Comparison of ENCODE assay signal across 27 cellular contexts in genomic region chr11:79291948-79292347, GRCh38.
"Had no signal": no experiment of that assay in that cellular context is flagged by ENCODE, and none has a peak within 500 bp of the region (broad histone marks: within the 10 kb centered on the region; RNA-seq: fewer than 3 reads in every experiment).

No MANE protein-coding gene starts in this region.

- H3K4me1 Mint-ChIP-seq: activated CD4-positive, alpha-beta T cell treated with anti-CD3 and anti-CD28 coated beads, Interleukin-2, amount 10 ng/mL, durations not matched to agents 24 days and 14 days; activated naive CD4-positive, alpha-beta T cell treated with anti-CD3 and anti-CD28 coated beads, Interleukin-2, amount 10 ng/mL, durations not matched to agents 7 days and 5 days; activated naive CD8-positive, alpha-beta T cell treated with anti-CD3 and anti-CD28 coated beads, Interleukin-2, amount 10 ng/mL, durations not matched to agents 7 days and 5 days; natural killer cell; stimulated activated memory B cell treated with anti-CD40 and anti-IgM and Interleukin-4, amounts not matched to agents 10 μg/mL and 1 μg/mL and 100 μg/mL, for 72 hours; stimulated activated naive CD8-positive, alpha-beta T cell treated with anti-CD3 and anti-CD28 coated beads, Interleukin-15, amount 100 ng/mL, for 72 hours had no signal

- H3K36me3 Mint-ChIP-seq: activated CD4-positive, alpha-beta memory T cell treated with anti-CD3 and anti-CD28 coated beads for 36 hours; activated naive CD4-positive, alpha-beta T cell treated with anti-CD3 and anti-CD28 coated beads, Interleukin-2, amount 10 ng/mL, durations not matched to agents 7 days and 5 days; activated naive CD8-positive, alpha-beta T cell treated with anti-CD3 and anti-CD28 coated beads, Interleukin-2, amount 10 ng/mL, durations not matched to agents 7 days and 5 days; natural killer cell; stimulated activated memory B cell treated with anti-CD40 and anti-IgM and Interleukin-4, amounts not matched to agents 10 μg/mL and 1 μg/mL and 100 μg/mL, for 72 hours had no signal

- H3K4me3 Mint-ChIP-seq: activated CD4-positive, alpha-beta memory T cell treated with anti-CD3 and anti-CD28 coated beads for 36 hours; activated CD4-positive, alpha-beta T cell treated with anti-CD3 and anti-CD28 coated beads, Interleukin-2, amount 10 ng/mL, durations not matched to agents 24 days and 14 days; activated naive CD4-positive, alpha-beta T cell treated with anti-CD3 and anti-CD28 coated beads, Interleukin-2, amount 10 ng/mL, durations not matched to agents 7 days and 5 days; activated naive CD8-positive, alpha-beta T cell treated with anti-CD3 and anti-CD28 coated beads, Interleukin-2, amount 10 ng/mL, durations not matched to agents 7 days and 5 days; activated T-helper 1 cell treated with anti-CD3 and anti-CD28 coated beads, Interleukin-12 subunit alpha, Interleukin-12 subunit beta, Interleukin-2, Interleukin-4 antibody, amounts not matched to agents 30 ng/mL and 10 ng/mL and 1 ng/mL, durations not matched to agents 14 hours and 24 hours and 36 hours; natural killer cell; neural progenitor cell; stimulated activated memory B cell treated with anti-CD40 and anti-IgM and Interleukin-4, amounts not matched to agents 10 μg/mL and 1 μg/mL and 100 μg/mL, for 72 hours; stimulated activated naive CD8-positive, alpha-beta T cell treated with anti-CD3 and anti-CD28 coated beads, Interleukin-15, amount 100 ng/mL, for 72 hours; type B pancreatic cell had no signal

- DNase-seq: activated CD4-positive, alpha-beta memory T cell treated with anti-CD3 and anti-CD28 coated beads for 36 hours; activated CD4-positive, alpha-beta T cell treated with anti-CD3 and anti-CD28 coated beads, Interleukin-2, amount 10 ng/mL, durations not matched to agents 24 days and 14 days; activated CD8-positive, alpha-beta memory T cell treated with anti-CD3 and anti-CD28 coated beads, Interleukin-2, amount 50 U/mL, for 4 hours; activated effector memory CD4-positive, alpha-beta T cell treated with anti-CD3 and anti-CD28 coated beads, Interleukin-2, amount 50 U/mL, for 16 hours; activated naive CD4-positive, alpha-beta T cell treated with anti-CD3 and anti-CD28 coated beads, Interleukin-2, amount 10 ng/mL, durations not matched to agents 7 days and 5 days; activated naive CD8-positive, alpha-beta T cell treated with anti-CD3 and anti-CD28 coated beads, Interleukin-2, amount 10 ng/mL, durations not matched to agents 7 days and 5 days; activated T-cell treated with anti-CD3 and anti-CD28 coated beads, Interleukin-2, amount 50 U/mL, for 1 hour; brain microvascular endothelial cell; foreskin keratinocyte; left ventricle myocardium inferior; mesendoderm; natural killer cell; occipital lobe; psoas muscle; stimulated activated CD4-positive, alpha-beta T cell treated with anti-CD3 and anti-CD28 coated beads, Interleukin-1b, Interleukin-23, amount 100 ng/mL, for 48 hours; stimulated activated CD4-positive, alpha-beta T cell treated with anti-CD3 and anti-CD28 coated beads, Interleukin-4, amount 100 ng/mL, for 4 hours; stimulated activated CD8-positive, alpha-beta memory T cell treated with anti-CD3 and anti-CD28 coated beads, Interleukin-4, amount 100 ng/mL, for 48 hours; stimulated activated naive CD8-positive, alpha-beta T cell treated with anti-CD3 and anti-CD28 coated beads, Interleukin-15, amount 100 ng/mL, for 72 hours; substantia nigra; uterus; WERI-Rb-1 had no signal

- ATAC-seq: activated CD4-positive, CD25-positive, alpha-beta regulatory T cell treated with anti-CD3 and anti-CD28 coated beads, Interleukin-2, amount 50 U/mL, for 24 hours; esophagus mucosa; foreskin keratinocyte; natural killer cell; psoas muscle; stimulated activated memory B cell treated with anti-CD40 and anti-IgM and Interleukin-4, amounts not matched to agents 10 μg/mL and 1 μg/mL and 100 μg/mL, for 72 hours; stimulated activated naive CD8-positive, alpha-beta T cell treated with anti-CD3 and anti-CD28 coated beads, Interleukin-15, amount 100 ng/mL, for 72 hours had no signal

- H3K27ac Mint-ChIP-seq: activated CD4-positive, alpha-beta memory T cell treated with anti-CD3 and anti-CD28 coated beads for 36 hours; activated CD4-positive, alpha-beta T cell treated with anti-CD3 and anti-CD28 coated beads, Interleukin-2, amount 10 ng/mL, durations not matched to agents 24 days and 14 days; activated naive CD4-positive, alpha-beta T cell treated with anti-CD3 and anti-CD28 coated beads, Interleukin-2, amount 10 ng/mL, durations not matched to agents 7 days and 5 days; activated naive CD8-positive, alpha-beta T cell treated with anti-CD3 and anti-CD28 coated beads, Interleukin-2, amount 10 ng/mL, durations not matched to agents 7 days and 5 days; activated T-helper 1 cell treated with anti-CD3 and anti-CD28 coated beads, Interleukin-12 subunit alpha, Interleukin-12 subunit beta, Interleukin-2, Interleukin-4 antibody, amounts not matched to agents 30 ng/mL and 10 ng/mL and 1 ng/mL, durations not matched to agents 14 hours and 24 hours and 36 hours; natural killer cell; neural progenitor cell; stimulated activated memory B cell treated with anti-CD40 and anti-IgM and Interleukin-4, amounts not matched to agents 10 μg/mL and 1 μg/mL and 100 μg/mL, for 72 hours; stimulated activated naive CD8-positive, alpha-beta T cell treated with anti-CD3 and anti-CD28 coated beads, Interleukin-15, amount 100 ng/mL, for 72 hours; type B pancreatic cell had no signal

- H3K9me3 Mint-ChIP-seq: activated CD4-positive, alpha-beta memory T cell treated with anti-CD3 and anti-CD28 coated beads for 36 hours; activated CD4-positive, alpha-beta T cell treated with anti-CD3 and anti-CD28 coated beads, Interleukin-2, amount 10 ng/mL, durations not matched to agents 24 days and 14 days; activated naive CD4-positive, alpha-beta T cell treated with anti-CD3 and anti-CD28 coated beads, Interleukin-2, amount 10 ng/mL, durations not matched to agents 7 days and 5 days; activated naive CD8-positive, alpha-beta T cell treated with anti-CD3 and anti-CD28 coated beads, Interleukin-2, amount 10 ng/mL, durations not matched to agents 7 days and 5 days; activated T-helper 1 cell treated with anti-CD3 and anti-CD28 coated beads, Interleukin-12 subunit alpha, Interleukin-12 subunit beta, Interleukin-2, Interleukin-4 antibody, amounts not matched to agents 30 ng/mL and 10 ng/mL and 1 ng/mL, durations not matched to agents 14 hours and 24 hours and 36 hours; neural progenitor cell; stimulated activated memory B cell treated with anti-CD40 and anti-IgM and Interleukin-4, amounts not matched to agents 10 μg/mL and 1 μg/mL and 100 μg/mL, for 72 hours; type B pancreatic cell had no signal

- H3K27me3 Mint-ChIP-seq: activated CD4-positive, alpha-beta memory T cell treated with anti-CD3 and anti-CD28 coated beads for 36 hours; activated CD4-positive, alpha-beta T cell treated with anti-CD3 and anti-CD28 coated beads, Interleukin-2, amount 10 ng/mL, durations not matched to agents 24 days and 14 days; activated naive CD4-positive, alpha-beta T cell treated with anti-CD3 and anti-CD28 coated beads, Interleukin-2, amount 10 ng/mL, durations not matched to agents 7 days and 5 days; activated naive CD8-positive, alpha-beta T cell treated with anti-CD3 and anti-CD28 coated beads, Interleukin-2, amount 10 ng/mL, durations not matched to agents 7 days and 5 days; stimulated activated memory B cell treated with anti-CD40 and anti-IgM and Interleukin-4, amounts not matched to agents 10 μg/mL and 1 μg/mL and 100 μg/mL, for 72 hours; stimulated activated naive CD8-positive, alpha-beta T cell treated with anti-CD3 and anti-CD28 coated beads, Interleukin-15, amount 100 ng/mL, for 72 hours; type B pancreatic cell had no signal
